ENCODE assay signal across 12 cellular contexts in genomic region chr6:47188588-47189021, GRCh38.
DNase-seq lines count a peak whose midpoint lies in the region; ATAC-seq and TF ChIP-seq lines count a peak whose summit lies in the region.
"Had no signal": no experiment of that assay in that cellular context is flagged by ENCODE, and none has a peak within 500 bp of the region (broad histone marks: within the 10 kb centered on the region; RNA-seq: fewer than 3 reads in every experiment).

No MANE protein-coding gene starts in this region.

- peaks cover 29% of the 10 kb centered on the region for H3K4me1 ChIP-seq in mammary epithelial cell (ENCODE audit: insufficient read depth, low read length)
- no peaks in the 10 kb centered on the region for H3K4me1 ChIP-seq in left lung

- H3K27ac ChIP-seq in mammary epithelial cell (ENCODE audit: insufficient read depth, low read depth, low read length): peak overlapping the region; percentile 64
- H3K27ac ChIP-seq in left lung: no peak overlapping the region

- no peak overlapping the region for H2AFZ ChIP-seq in mammary epithelial cell (ENCODE audit: low read depth, low read length)

- peak in 1 of 2 donors; percentile 11 for TF ChIP-seq CTCF in mammary epithelial cell (conservative IDR thresholded peaks at IDR 0.05 in 1 of 2, IDR thresholded peaks at IDR 0.05 in 1 of 2; ENCODE audit: extremely low read depth in 1 of 2, insufficient read depth in 1 of 2, low read depth in 1 of 2, low read length in 2 of 2)
- no peak for TF ChIP-seq CTCF in left lung (IDR thresholded peaks at IDR 0.05)

- H3K9ac ChIP-seq in mammary epithelial cell (ENCODE audit: insufficient read depth, low read length): no peak overlapping the region

- in situ Hi-C loops in ACHN (cut with HindIII; ENCODE audit: low pct_ligation_motif_present, low pct_unique_long_range_greater_than_20kb, low sequenced_read_pairs): no loop called here
- in situ Hi-C loops in mammary epithelial cell (cut with MboI; ENCODE audit: low sequenced_read_pairs in 2 of 2): loop anchor here in 1 of 2 donors (10.0 kb wide), 2 partner anchors 94 to 116 kb away; partner anchors contain the start of gene TNFRSF21

- CTCF ChIA-PET in mammary epithelial cell (lab: Charles Lee; ENCODE audit: low non-redundant PET): no interaction called here

- H3K27me3 ChIP-seq in mammary epithelial cell (ENCODE audit: insufficient read depth, low read length) (no peaks in the 10 kb centered on the region), left lung (no peaks in the 10 kb centered on the region)

- H3K79me2 ChIP-seq in mammary epithelial cell (ENCODE audit: insufficient read depth, low read length): no peaks in the 10 kb centered on the region

- intact Hi-C loops in mammary epithelial cell (cut with micrococcal nuclease): loop anchor here (1.0 to 5.0 kb wide), 5 partner anchors 20 to 120 kb away; no protein-coding TSS in a partner anchor
- intact Hi-C loops in left lung (cut with DNase I): no loop called here

- dilution Hi-C loops in mammary epithelial cell (cut with HindIII; ENCODE audit: low sequenced_read_pairs): no loop called here

- H4K20me1 ChIP-seq in mammary epithelial cell (ENCODE audit: insufficient read depth, low read length): no peaks in the 10 kb centered on the region

- H3K36me3 ChIP-seq in mammary epithelial cell (ENCODE audit: insufficient read depth, low read length): no peaks in the 10 kb centered on the region
- H3K36me3 ChIP-seq in left lung: no peaks in the 10 kb centered on the region

- DNase-seq in ACHN (peak; percentile 69), HuH-7 (ENCODE audit: low spot score) (peak; percentile 14), mammary epithelial cell (peak; percentile 99), left lung (no peak), NCI-H146 treated with DMSO at 0.1 percent for 48 hours (lab: John Stamatoyannopoulos, UW; ENCODE audit: unreplicated experiment) (no peak), COR-L47 (lab: John Stamatoyannopoulos, UW) (no peak), activated gamma-delta T cell treated with Interleukin-2 at 50 U/mL for 16 hours (no peak)
- DNase-seq: foreskin melanocyte; KG1; NCI-H446; stimulated activated naive B cell treated with anti-CD40 and anti-IgM and Interleukin-4, amounts not matched to agents 10 μg/mL and 1 μg/mL and 100 μg/mL, for 72 hours had no signal

- peak; percentile 94 for ATAC-seq in left lung
- ATAC-seq in GM21515 (IDR thresholded peaks at IDR 0.05; ENCODE audit: unreplicated experiment): no peak
- ATAC-seq: stimulated activated naive B cell treated with anti-CD40 and anti-IgM and Interleukin-4, amounts not matched to agents 10 μg/mL and 1 μg/mL and 100 μg/mL, for 72 hours had no signal

- H3K9me3 ChIP-seq in mammary epithelial cell (replicated peaks; ENCODE audit: insufficient read depth, low read length) (no peaks in the 10 kb centered on the region), left lung (no peaks in the 10 kb centered on the region)

- WGBS in mammary epithelial cell (ENCODE audit: low coverage, missing lambda C conversion rate): 0% methylated on average over 1 of the region's 1 CpG

- no peak overlapping the region for H3K4me3 ChIP-seq in mammary epithelial cell (replicated peaks in 1 of 3; ENCODE audit: insufficient read depth in 1 of 3, low read depth in 2 of 3, low read length in 3 of 3)
- no peak overlapping the region for H3K4me3 ChIP-seq in left lung

- peak overlapping the region; percentile 26 for H3K4me2 ChIP-seq in mammary epithelial cell (ENCODE audit: insufficient read depth, low read depth, low read length)

- BruUV-seq in mammary epithelial cell (replicated peaks; lab: Mats Ljungman, UMichigan): no TSS peak

Comparison
In these comparisons a context has a peak if more than half of its experiments do, and no peak if none do; other contexts are left out.
1. DNase-seq: peak in ACHN (single experiment), HuH-7 (single experiment) and mammary epithelial cell (single experiment); none in left lung (0 of 2), NCI-H146 treated with DMSO at 0.1 percent for 48 hours (single experiment), COR-L47 (single experiment) and activated gamma-delta T cell treated with Interleukin-2 at 50 U/mL for 16 hours (single experiment).